8 cellular contexts compared by ENCODE assay signal in the genomic region with DNA sequence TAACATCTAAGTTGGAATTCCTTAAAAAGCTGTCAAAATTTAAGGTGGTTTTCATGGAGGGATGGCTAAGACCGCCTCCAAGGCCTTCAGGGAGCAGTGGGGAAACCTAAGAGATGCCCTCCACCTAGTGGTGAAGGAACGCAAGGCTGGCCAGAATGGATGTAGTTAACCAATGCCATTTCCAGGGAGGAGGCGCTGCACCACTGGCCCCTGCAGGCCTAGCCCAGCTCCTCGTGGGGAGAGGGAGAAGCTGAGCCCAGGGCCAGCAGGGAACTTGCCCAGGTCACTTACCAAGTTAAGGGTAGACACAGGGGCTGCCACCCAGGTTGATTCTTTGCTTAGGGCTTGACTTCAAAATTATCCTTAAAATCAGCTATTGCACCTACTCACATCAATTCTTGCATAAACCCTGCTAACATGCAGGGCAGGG. TPM values are rescaled to one million over a fixed set of nuclear protein-coding genes. Genes with fewer than 3 reads are reported as not detected.
DNase-seq lines count a peak whose midpoint lies in the region; ATAC-seq and TF ChIP-seq lines count a peak whose summit lies in the region.

No MANE protein-coding gene starts in this region.

- H3K27ac Mint-ChIP-seq in GM23338 = no peak overlapping the region
- H3K27ac Mint-ChIP-seq in activated T-helper 17 cell treated with anti-CD3 and anti-CD28 coated beads, Interleukin-2, amount 50 U/mL, for 72 hours = no peak overlapping the region

- H3K4me1 ChIP-seq in GM23338 (ENCODE audit: insufficient read depth) (peaks cover 22% of the 10 kb centered on the region), KMS-11 (ENCODE audit: low read depth, poor library complexity, severe bottlenecking) (peaks cover 6% of the 10 kb centered on the region), ovary (ENCODE audit: insufficient read depth) (no peaks in the 10 kb centered on the region), upper lobe of left lung (peaks cover 0 to 5% (median 2%) of the 10 kb centered on the region in 4 donors)

- H3K27me3 Mint-ChIP-seq in GM23338 (ENCODE audit: insufficient read depth, low read depth, poor library complexity) = peaks cover 3% of the 10 kb centered on the region
- no peaks in the 10 kb centered on the region for H3K27me3 Mint-ChIP-seq in activated T-helper 17 cell treated with anti-CD3 and anti-CD28 coated beads, Interleukin-2, amount 50 U/mL, for 72 hours

- peak; percentile 89 to 97 for TF ChIP-seq CTCF in GM23338 (conservative IDR thresholded peaks at IDR 0.05; ENCODE audit: low read depth in 2 of 2)
- peak; percentile 93 for TF ChIP-seq CTCF in KMS-11 (conservative IDR thresholded peaks at IDR 0.05; ENCODE audit: low read depth, low read length)
- TF ChIP-seq CTCF in fibroblast of villous mesenchyme (IDR thresholded peaks at IDR 0.05; ENCODE audit: insufficient read depth, low read depth, low read length) = peak; percentile 96
- TF ChIP-seq CTCF in ovary (IDR thresholded peaks at IDR 0.05) = peak in 2 of 3 donors; percentile 25 to 29
- TF ChIP-seq CTCF in upper lobe of left lung (IDR thresholded peaks at IDR 0.05) = peak; percentile 61 to 83 (median 75)

- H3K4me2 ChIP-seq in GM23338 (no peak overlapping the region), KMS-11 (no peak overlapping the region)

- peaks cover 29% of the 10 kb centered on the region for H3K4me1 Mint-ChIP-seq in GM23338
- no peaks in the 10 kb centered on the region for H3K4me1 Mint-ChIP-seq in activated T-helper 17 cell treated with anti-CD3 and anti-CD28 coated beads, Interleukin-2, amount 50 U/mL, for 72 hours

- no peaks in the 10 kb centered on the region for H4K20me1 ChIP-seq in GM23338 (replicated peaks; ENCODE audit: insufficient read depth)
- no peaks in the 10 kb centered on the region; the same call in 1 of the 2 replicates for H4K20me1 ChIP-seq in KMS-11 (ENCODE audit: insufficient read depth)

- H3K9me3 ChIP-seq in ovary = no peaks in the 10 kb centered on the region
- no peaks in the 10 kb centered on the region for H3K9me3 ChIP-seq in upper lobe of left lung

- TF ChIP-seq POLR2A in ovary (IDR thresholded peaks at IDR 0.05) (no peak), upper lobe of left lung (IDR thresholded peaks at IDR 0.05) (no peak)

- H3K36me3 ChIP-seq in GM23338 (ENCODE audit: insufficient read depth) (no peaks in the 10 kb centered on the region), KMS-11 (ENCODE audit: insufficient read depth) (no peaks in the 10 kb centered on the region), ovary (no peaks in the 10 kb centered on the region), upper lobe of left lung (no peaks in the 10 kb centered on the region)

- DNase-seq in GDM1 (lab: John Stamatoyannopoulos, UW) (peak; percentile 38), GM23338 (ENCODE audit: low spot score) (peak; percentile 96), RPMI7951 (ENCODE audit: low read depth) (peak; percentile 82), fibroblast of villous mesenchyme (ENCODE audit: low read depth) (peak; percentile 72), ovary (peak; percentile 17 to 47 (median 38)), upper lobe of left lung (peak in 1 of 2 donors; percentile 80)

- no peak overlapping the region for H3K4me3 ChIP-seq in GM23338
- no peak overlapping the region for H3K4me3 ChIP-seq in KMS-11 (IDR thresholded peaks at IDR 0.05; ENCODE audit: insufficient read depth, low read depth, low read length)
- H3K4me3 ChIP-seq in fibroblast of villous mesenchyme (ENCODE audit: low read depth, low read length) = no peak overlapping the region
- no peak overlapping the region for H3K4me3 ChIP-seq in ovary
- no peak overlapping the region for H3K4me3 ChIP-seq in upper lobe of left lung

- H3K4me3 Mint-ChIP-seq in GM23338 = no peak overlapping the region
- no peak overlapping the region for H3K4me3 Mint-ChIP-seq in activated T-helper 17 cell treated with anti-CD3 and anti-CD28 coated beads, Interleukin-2, amount 50 U/mL, for 72 hours

- TF ChIP-seq EP300 in ovary (IDR thresholded peaks at IDR 0.05) = no peak
- no peak for TF ChIP-seq EP300 in upper lobe of left lung (IDR thresholded peaks at IDR 0.05)

- no peaks in the 10 kb centered on the region for H3K79me2 ChIP-seq in GM23338 (replicated peaks; ENCODE audit: insufficient read depth)
- H3K79me2 ChIP-seq in KMS-11 (ENCODE audit: insufficient read depth, low read depth) = no peaks in the 10 kb centered on the region

- 3 to 14% (median 6%) methylated on average over 4 of the region's 4 CpGs for WGBS in ovary, 3 donors
- WGBS in upper lobe of left lung, 2 donors = 8 to 10% methylated on average over 2 to 4 of the region's 4 CpGs

- H3K9ac ChIP-seq in KMS-11 = no peak overlapping the region

- H2AFZ ChIP-seq in GM23338 = peak overlapping the region; percentile 28; the same call in 1 of the 2 replicates
- H2AFZ ChIP-seq in KMS-11 (ENCODE audit: low read depth) = no peak overlapping the region

- peak; percentile 97 for ATAC-seq in GM23338
- ATAC-seq in activated T-helper 17 cell treated with anti-CD3 and anti-CD28 coated beads, Interleukin-2, amount 50 U/mL, for 72 hours (replicated peaks) = peak; percentile 99
- peak; percentile 82 to 89 for ATAC-seq in upper lobe of left lung (ENCODE audit: low FRiP score in 2 of 2)

- intact Hi-C loops in ovary (cut with DNase I) = no loop called here

- H3F3A ChIP-seq in GM23338 (replicated peaks; ENCODE audit: low read depth) = no peaks in the 10 kb centered on the region

- H3K27me3 ChIP-seq in GM23338 (ENCODE audit: insufficient read depth) = no peaks in the 10 kb centered on the region
- H3K27me3 ChIP-seq in KMS-11 (ENCODE audit: insufficient read depth, low read depth) = no peaks in the 10 kb centered on the region
- H3K27me3 ChIP-seq in ovary = no peaks in the 10 kb centered on the region
- no peaks in the 10 kb centered on the region for H3K27me3 ChIP-seq in upper lobe of left lung

- H3K27ac ChIP-seq in GM23338 (ENCODE audit: low read depth) (no peak overlapping the region), KMS-11 (no peak overlapping the region), ovary (no peak overlapping the region), upper lobe of left lung (no peak overlapping the region)

- no peaks in the 10 kb centered on the region for H3K9me3 Mint-ChIP-seq in GM23338
- H3K9me3 Mint-ChIP-seq in activated T-helper 17 cell treated with anti-CD3 and anti-CD28 coated beads, Interleukin-2, amount 50 U/mL, for 72 hours = no peaks in the 10 kb centered on the region

- no peaks in the 10 kb centered on the region for H3K36me3 Mint-ChIP-seq in GM23338 (ENCODE audit: low read depth)
- H3K36me3 Mint-ChIP-seq in activated T-helper 17 cell treated with anti-CD3 and anti-CD28 coated beads, Interleukin-2, amount 50 U/mL, for 72 hours (ENCODE audit: low read depth) = no peaks in the 10 kb centered on the region

- 0 out of 2 replicates have a peak, but pooled peaks cover 5% of the 10 kb centered on the region for H3K9me2 ChIP-seq in GM23338 (ENCODE audit: insufficient read depth)

RNA-seq across cellular contexts. Expression of gene FIGNL1, which starts 32.0 kb away (rescaled TPM):
- 15.8 and 24.9 TPM in 2 replicates for total RNA-seq in GM23338 (2014; rRNA removed; shearing (Covaris generic))
- polyA plus RNA-seq in GM23338 (2016; fragmentation: Nextera tagmentation; extraction: Ambion mirVana) = 5.5 and 6.6 TPM in 2 replicates
- 62.6 and 72.3 TPM in 2 replicates for total RNA-seq in RPMI7951 (2014; rRNA removed; shearing (Covaris generic))
- 10 to 100 TPM; 51.9 to 62.5 TPM for total RNA-seq in activated T-helper 17 cell treated with anti-CD3 and anti-CD28 coated beads, Interleukin-2, amount 50 U/mL, for 72 hours
- 20.3 and 21.9 TPM in 2 replicates for total RNA-seq in fibroblast of villous mesenchyme
- total RNA-seq in ovary = 10 to 100 TPM in 5 of 7 donors, 1 to 10 TPM in 2; 6.8 to 13.7 (median 11.5) TPM
- 1 to 10 TPM; 6.6 to 9.5 TPM for polyA plus RNA-seq in ovary
- total RNA-seq in upper lobe of left lung = 10 to 100 TPM in 2 of 6 donors, 1 to 10 TPM in 4; 1.9 to 14.7 (median 8.0) TPM

Comparison
In these comparisons a context has a peak if more than half of its experiments do, and no peak if none do; other contexts are left out.
1. CTCF ChIP-seq: peak in every context shown above with its lines; median percentile 96 in fibroblast of villous mesenchyme; 93 in GM23338; 93 in KMS-11; 75 in upper lobe of left lung; 27 in ovary.